In the genomic region with DNA sequence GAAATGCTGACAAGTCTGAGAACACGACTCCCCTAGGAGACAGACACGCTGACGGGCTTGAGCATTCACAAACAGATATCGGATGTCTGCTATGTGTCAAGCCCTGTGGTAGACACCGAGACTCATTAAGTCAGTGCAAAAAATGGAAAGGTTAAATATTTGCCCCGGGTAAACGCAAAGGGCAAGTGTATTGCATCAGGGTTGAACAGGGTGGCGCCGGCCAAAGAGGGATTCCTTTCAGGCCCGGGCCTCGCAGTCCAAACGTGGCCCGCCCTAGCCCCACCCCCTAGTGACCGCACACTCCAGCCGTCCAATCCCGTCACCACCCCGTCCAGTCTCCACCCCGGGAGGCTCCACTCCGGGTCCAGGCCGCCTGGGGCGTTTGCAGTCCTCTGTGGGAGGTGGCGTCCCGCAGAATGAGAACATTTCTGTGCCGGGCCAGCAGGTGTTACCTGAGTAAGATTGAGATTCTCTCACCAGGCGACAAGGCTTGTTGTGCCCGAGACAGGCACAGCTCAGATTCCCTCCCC, we compare ENCODE assay signal across 1 cellular context.
TF ChIP-seq lines count a peak whose summit lies in the region.

No MANE protein-coding gene starts in this region.

TF ChIP-seq in HepG2, 621 proteins besides CTCF, POLR2A, EP300 and RAD21 (continued from another document and continues in another):
- TF ChIP-seq, protein P1, sequence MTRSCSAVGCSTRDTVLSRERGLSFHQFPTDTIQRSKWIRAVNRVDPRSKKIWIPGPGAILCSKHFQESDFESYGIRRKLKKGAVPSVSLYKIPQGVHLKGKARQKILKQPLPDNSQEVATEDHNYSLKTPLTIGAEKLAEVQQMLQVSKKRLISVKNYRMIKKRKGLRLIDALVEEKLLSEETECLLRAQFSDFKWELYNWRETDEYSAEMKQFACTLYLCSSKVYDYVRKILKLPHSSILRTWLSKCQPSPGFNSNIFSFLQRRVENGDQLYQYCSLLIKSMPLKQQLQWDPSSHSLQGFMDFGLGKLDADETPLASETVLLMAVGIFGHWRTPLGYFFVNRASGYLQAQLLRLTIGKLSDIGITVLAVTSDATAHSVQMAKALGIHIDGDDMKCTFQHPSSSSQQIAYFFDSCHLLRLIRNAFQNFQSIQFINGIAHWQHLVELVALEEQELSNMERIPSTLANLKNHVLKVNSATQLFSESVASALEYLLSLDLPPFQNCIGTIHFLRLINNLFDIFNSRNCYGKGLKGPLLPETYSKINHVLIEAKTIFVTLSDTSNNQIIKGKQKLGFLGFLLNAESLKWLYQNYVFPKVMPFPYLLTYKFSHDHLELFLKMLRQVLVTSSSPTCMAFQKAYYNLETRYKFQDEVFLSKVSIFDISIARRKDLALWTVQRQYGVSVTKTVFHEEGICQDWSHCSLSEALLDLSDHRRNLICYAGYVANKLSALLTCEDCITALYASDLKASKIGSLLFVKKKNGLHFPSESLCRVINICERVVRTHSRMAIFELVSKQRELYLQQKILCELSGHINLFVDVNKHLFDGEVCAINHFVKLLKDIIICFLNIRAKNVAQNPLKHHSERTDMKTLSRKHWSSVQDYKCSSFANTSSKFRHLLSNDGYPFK (CRISPR knock-in tag; IDR thresholded peaks at IDR 0.05; ENCODE audit: borderline replicate concordance) = peak; percentile 70; the same call in 1 of the 2 replicates
- TF ChIP-seq, protein P2, sequence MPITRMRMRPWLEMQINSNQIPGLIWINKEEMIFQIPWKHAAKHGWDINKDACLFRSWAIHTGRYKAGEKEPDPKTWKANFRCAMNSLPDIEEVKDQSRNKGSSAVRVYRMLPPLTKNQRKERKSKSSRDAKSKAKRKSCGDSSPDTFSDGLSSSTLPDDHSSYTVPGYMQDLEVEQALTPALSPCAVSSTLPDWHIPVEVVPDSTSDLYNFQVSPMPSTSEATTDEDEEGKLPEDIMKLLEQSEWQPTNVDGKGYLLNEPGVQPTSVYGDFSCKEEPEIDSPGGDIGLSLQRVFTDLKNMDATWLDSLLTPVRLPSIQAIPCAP (CRISPR knock-in tag; IDR thresholded peaks at IDR 0.05; ENCODE audit: low read depth) = no peak
- TF ChIP-seq ZFAT (CRISPR knock-in tag; conservative IDR thresholded peaks at IDR 0.05) (no peak), ZSCAN31 (CRISPR knock-in tag; IDR thresholded peaks at IDR 0.05; ENCODE audit: low read depth) (no peak; the same call in 1 of the 2 replicates), ZNF333 (CRISPR knock-in tag; IDR thresholded peaks at IDR 0.05; ENCODE audit: borderline replicate concordance) (no peak), TEAD3 (CRISPR knock-in tag; optimal IDR thresholded peaks at IDR 0.05; ENCODE audit: borderline replicate concordance) (peak; percentile 97), TEAD2 (CRISPR knock-in tag; IDR thresholded peaks at IDR 0.05) (no peak), YEATS4 (CRISPR knock-in tag; IDR thresholded peaks at IDR 0.05; ENCODE audit: borderline replicate concordance) (peak; percentile 69), ZFY (CRISPR knock-in tag; IDR thresholded peaks at IDR 0.05) (peak; percentile 65; the same call in 1 of the 2 replicates), KLF12 (CRISPR knock-in tag; IDR thresholded peaks at IDR 0.05; ENCODE audit: borderline replicate concordance) (peak; percentile 65; the same call in 1 of the 2 replicates), RFXANK (CRISPR knock-in tag; IDR thresholded peaks at IDR 0.05) (no peak), ARNTL (CRISPR knock-in tag; IDR thresholded peaks at IDR 0.05) (peak; percentile 70), ZNF383 (CRISPR knock-in tag; IDR thresholded peaks at IDR 0.05; ENCODE audit: borderline replicate concordance) (no peak), ETV6 (CRISPR knock-in tag; conservative IDR thresholded peaks at IDR 0.05) (no peak), ZNF260 (CRISPR knock-in tag; IDR thresholded peaks at IDR 0.05; ENCODE audit: borderline replicate concordance, low read depth) (no peak), ZNF496 (CRISPR knock-in tag; IDR thresholded peaks at IDR 0.05; ENCODE audit: insufficient replicate concordance) (no peak), ZMYM2 (CRISPR knock-in tag; IDR thresholded peaks at IDR 0.05) (peak; percentile 76), WIZ (CRISPR knock-in tag; IDR thresholded peaks at IDR 0.05) (no peak), PRPF4 (IDR thresholded peaks at IDR 0.05; ENCODE audit: low read depth, low read length, poor library complexity, severe bottlenecking) (no peak), NBN (conservative IDR thresholded peaks at IDR 0.05) (no peak), ZNF432 (CRISPR knock-in tag; IDR thresholded peaks at IDR 0.05; ENCODE audit: borderline replicate concordance) (no peak), REPIN1 (CRISPR knock-in tag; IDR thresholded peaks at IDR 0.05; ENCODE audit: borderline replicate concordance, low read depth) (peak; percentile 81), ZC3H13 (CRISPR knock-in tag; IDR thresholded peaks at IDR 0.05) (no peak), MTF2 (CRISPR knock-in tag; IDR thresholded peaks at IDR 0.05; ENCODE audit: borderline replicate concordance) (no peak), ERF (CRISPR knock-in tag; IDR thresholded peaks at IDR 0.05) (peak; percentile 94), CHD4 (IDR thresholded peaks at IDR 0.05; ENCODE audit: borderline replicate concordance, low read length) (no peak; the same call in 1 of the 2 replicates), ZBTB3 (CRISPR knock-in tag; IDR thresholded peaks at IDR 0.05; ENCODE audit: borderline replicate concordance, low read depth) (no peak), NR2F2 (IDR thresholded peaks at IDR 0.05; ENCODE audit: borderline replicate concordance, low read depth) (peak; percentile 98), SAP130 (CRISPR knock-in tag; IDR thresholded peaks at IDR 0.05; ENCODE audit: low read depth) (peak; percentile 93), PHF21A (CRISPR knock-in tag; IDR thresholded peaks at IDR 0.05) (peak; percentile 98), HOXA5 (CRISPR knock-in tag; IDR thresholded peaks at IDR 0.05) (peak; percentile 33; the same call in 1 of the 2 replicates), ZNF44 (CRISPR knock-in tag; IDR thresholded peaks at IDR 0.05) (no peak), ZNF749 (CRISPR knock-in tag; IDR thresholded peaks at IDR 0.05; ENCODE audit: borderline replicate concordance) (no peak; the same call in 1 of the 2 replicates), XRCC5 (optimal IDR thresholded peaks at IDR 0.05; ENCODE audit: low read length) (no peak), ZNF30 (CRISPR knock-in tag; IDR thresholded peaks at IDR 0.05) (no peak), KDM2A (CRISPR knock-in tag; IDR thresholded peaks at IDR 0.05; ENCODE audit: borderline replicate concordance, low read depth) (peak; percentile 12; the same call in 1 of the 2 replicates), BHLHE40 (IDR thresholded peaks at IDR 0.05; ENCODE audit: low read length) (peak; percentile 27; the same call in 1 of the 2 replicates), ZNF615 (CRISPR knock-in tag; IDR thresholded peaks at IDR 0.05; ENCODE audit: borderline replicate concordance) (no peak)
- TF ChIP-seq, protein P3, sequence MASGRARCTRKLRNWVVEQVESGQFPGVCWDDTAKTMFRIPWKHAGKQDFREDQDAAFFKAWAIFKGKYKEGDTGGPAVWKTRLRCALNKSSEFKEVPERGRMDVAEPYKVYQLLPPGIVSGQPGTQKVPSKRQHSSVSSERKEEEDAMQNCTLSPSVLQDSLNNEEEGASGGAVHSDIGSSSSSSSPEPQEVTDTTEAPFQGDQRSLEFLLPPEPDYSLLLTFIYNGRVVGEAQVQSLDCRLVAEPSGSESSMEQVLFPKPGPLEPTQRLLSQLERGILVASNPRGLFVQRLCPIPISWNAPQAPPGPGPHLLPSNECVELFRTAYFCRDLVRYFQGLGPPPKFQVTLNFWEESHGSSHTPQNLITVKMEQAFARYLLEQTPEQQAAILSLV (CRISPR knock-in tag; IDR thresholded peaks at IDR 0.05; ENCODE audit: borderline replicate concordance) = peak; percentile 60; the same call in 1 of the 2 replicates
- TF ChIP-seq, protein P4, sequence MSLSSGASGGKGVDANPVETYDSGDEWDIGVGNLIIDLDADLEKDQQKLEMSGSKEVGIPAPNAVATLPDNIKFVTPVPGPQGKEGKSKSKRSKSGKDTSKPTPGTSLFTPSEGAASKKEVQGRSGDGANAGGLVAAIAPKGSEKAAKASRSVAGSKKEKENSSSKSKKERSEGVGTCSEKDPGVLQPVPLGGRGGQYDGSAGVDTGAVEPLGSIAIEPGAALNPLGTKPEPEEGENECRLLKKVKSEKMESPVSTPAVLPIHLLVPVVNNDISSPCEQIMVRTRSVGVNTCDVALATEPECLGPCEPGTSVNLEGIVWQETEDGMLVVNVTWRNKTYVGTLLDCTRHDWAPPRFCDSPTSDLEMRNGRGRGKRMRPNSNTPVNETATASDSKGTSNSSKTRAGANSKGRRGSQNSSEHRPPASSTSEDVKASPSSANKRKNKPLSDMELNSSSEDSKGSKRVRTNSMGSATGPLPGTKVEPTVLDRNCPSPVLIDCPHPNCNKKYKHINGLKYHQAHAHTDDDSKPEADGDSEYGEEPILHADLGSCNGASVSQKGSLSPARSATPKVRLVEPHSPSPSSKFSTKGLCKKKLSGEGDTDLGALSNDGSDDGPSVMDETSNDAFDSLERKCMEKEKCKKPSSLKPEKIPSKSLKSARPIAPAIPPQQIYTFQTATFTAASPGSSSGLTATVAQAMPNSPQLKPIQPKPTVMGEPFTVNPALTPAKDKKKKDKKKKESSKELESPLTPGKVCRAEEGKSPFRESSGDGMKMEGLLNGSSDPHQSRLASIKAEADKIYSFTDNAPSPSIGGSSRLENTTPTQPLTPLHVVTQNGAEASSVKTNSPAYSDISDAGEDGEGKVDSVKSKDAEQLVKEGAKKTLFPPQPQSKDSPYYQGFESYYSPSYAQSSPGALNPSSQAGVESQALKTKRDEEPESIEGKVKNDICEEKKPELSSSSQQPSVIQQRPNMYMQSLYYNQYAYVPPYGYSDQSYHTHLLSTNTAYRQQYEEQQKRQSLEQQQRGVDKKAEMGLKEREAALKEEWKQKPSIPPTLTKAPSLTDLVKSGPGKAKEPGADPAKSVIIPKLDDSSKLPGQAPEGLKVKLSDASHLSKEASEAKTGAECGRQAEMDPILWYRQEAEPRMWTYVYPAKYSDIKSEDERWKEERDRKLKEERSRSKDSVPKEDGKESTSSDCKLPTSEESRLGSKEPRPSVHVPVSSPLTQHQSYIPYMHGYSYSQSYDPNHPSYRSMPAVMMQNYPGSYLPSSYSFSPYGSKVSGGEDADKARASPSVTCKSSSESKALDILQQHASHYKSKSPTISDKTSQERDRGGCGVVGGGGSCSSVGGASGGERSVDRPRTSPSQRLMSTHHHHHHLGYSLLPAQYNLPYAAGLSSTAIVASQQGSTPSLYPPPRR (CRISPR knock-in tag; IDR thresholded peaks at IDR 0.05; ENCODE audit: borderline replicate concordance) = peak; percentile 95
- TF ChIP-seq, protein P5, sequence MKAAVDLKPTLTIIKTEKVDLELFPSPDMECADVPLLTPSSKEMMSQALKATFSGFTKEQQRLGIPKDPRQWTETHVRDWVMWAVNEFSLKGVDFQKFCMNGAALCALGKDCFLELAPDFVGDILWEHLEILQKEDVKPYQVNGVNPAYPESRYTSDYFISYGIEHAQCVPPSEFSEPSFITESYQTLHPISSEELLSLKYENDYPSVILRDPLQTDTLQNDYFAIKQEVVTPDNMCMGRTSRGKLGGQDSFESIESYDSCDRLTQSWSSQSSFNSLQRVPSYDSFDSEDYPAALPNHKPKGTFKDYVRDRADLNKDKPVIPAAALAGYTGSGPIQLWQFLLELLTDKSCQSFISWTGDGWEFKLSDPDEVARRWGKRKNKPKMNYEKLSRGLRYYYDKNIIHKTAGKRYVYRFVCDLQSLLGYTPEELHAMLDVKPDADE (CRISPR knock-in tag; IDR thresholded peaks at IDR 0.05) = 0 out of 2 replicates have a peak, but pooled peaks have one; percentile 80
- TF ChIP-seq, protein P6, sequence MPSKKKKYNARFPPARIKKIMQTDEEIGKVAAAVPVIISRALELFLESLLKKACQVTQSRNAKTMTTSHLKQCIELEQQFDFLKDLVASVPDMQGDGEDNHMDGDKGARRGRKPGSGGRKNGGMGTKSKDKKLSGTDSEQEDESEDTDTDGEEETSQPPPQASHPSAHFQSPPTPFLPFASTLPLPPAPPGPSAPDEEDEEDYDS (CRISPR knock-in tag; IDR thresholded peaks at IDR 0.05) = peak; percentile 87
- TF ChIP-seq, protein P7, sequence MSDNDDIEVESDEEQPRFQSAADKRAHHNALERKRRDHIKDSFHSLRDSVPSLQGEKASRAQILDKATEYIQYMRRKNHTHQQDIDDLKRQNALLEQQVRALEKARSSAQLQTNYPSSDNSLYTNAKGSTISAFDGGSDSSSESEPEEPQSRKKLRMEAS (IDR thresholded peaks at IDR 0.05) = peak; percentile 69
- TF ChIP-seq, protein P8, sequence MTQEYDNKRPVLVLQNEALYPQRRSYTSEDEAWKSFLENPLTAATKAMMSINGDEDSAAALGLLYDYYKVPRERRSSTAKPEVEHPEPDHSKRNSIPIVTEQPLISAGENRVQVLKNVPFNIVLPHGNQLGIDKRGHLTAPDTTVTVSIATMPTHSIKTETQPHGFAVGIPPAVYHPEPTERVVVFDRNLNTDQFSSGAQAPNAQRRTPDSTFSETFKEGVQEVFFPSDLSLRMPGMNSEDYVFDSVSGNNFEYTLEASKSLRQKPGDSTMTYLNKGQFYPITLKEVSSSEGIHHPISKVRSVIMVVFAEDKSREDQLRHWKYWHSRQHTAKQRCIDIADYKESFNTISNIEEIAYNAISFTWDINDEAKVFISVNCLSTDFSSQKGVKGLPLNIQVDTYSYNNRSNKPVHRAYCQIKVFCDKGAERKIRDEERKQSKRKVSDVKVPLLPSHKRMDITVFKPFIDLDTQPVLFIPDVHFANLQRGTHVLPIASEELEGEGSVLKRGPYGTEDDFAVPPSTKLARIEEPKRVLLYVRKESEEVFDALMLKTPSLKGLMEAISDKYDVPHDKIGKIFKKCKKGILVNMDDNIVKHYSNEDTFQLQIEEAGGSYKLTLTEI (CRISPR knock-in tag; conservative IDR thresholded peaks at IDR 0.05) = no peak
- TF ChIP-seq, protein P9, sequence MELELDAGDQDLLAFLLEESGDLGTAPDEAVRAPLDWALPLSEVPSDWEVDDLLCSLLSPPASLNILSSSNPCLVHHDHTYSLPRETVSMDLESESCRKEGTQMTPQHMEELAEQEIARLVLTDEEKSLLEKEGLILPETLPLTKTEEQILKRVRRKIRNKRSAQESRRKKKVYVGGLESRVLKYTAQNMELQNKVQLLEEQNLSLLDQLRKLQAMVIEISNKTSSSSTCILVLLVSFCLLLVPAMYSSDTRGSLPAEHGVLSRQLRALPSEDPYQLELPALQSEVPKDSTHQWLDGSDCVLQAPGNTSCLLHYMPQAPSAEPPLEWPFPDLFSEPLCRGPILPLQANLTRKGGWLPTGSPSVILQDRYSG (CRISPR knock-in tag; IDR thresholded peaks at IDR 0.05) = no peak
- TF ChIP-seq, protein P10, sequence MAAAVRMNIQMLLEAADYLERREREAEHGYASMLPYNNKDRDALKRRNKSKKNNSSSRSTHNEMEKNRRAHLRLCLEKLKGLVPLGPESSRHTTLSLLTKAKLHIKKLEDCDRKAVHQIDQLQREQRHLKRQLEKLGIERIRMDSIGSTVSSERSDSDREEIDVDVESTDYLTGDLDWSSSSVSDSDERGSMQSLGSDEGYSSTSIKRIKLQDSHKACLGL (CRISPR knock-in tag; IDR thresholded peaks at IDR 0.05) = no peak
- TF ChIP-seq, protein P11, sequence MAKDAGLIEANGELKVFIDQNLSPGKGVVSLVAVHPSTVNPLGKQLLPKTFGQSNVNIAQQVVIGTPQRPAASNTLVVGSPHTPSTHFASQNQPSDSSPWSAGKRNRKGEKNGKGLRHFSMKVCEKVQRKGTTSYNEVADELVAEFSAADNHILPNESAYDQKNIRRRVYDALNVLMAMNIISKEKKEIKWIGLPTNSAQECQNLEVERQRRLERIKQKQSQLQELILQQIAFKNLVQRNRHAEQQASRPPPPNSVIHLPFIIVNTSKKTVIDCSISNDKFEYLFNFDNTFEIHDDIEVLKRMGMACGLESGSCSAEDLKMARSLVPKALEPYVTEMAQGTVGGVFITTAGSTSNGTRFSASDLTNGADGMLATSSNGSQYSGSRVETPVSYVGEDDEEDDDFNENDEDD (CRISPR knock-in tag; IDR thresholded peaks at IDR 0.05; ENCODE audit: borderline replicate concordance) = no peak; the same call in 1 of the 2 replicates
- TF ChIP-seq, protein P12, sequence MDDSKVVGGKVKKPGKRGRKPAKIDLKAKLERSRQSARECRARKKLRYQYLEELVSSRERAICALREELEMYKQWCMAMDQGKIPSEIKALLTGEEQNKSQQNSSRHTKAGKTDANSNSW (CRISPR knock-in tag; IDR thresholded peaks at IDR 0.05; ENCODE audit: borderline replicate concordance) = no peak
